ENCODE assay signal across 8 cellular contexts in the genomic region with DNA sequence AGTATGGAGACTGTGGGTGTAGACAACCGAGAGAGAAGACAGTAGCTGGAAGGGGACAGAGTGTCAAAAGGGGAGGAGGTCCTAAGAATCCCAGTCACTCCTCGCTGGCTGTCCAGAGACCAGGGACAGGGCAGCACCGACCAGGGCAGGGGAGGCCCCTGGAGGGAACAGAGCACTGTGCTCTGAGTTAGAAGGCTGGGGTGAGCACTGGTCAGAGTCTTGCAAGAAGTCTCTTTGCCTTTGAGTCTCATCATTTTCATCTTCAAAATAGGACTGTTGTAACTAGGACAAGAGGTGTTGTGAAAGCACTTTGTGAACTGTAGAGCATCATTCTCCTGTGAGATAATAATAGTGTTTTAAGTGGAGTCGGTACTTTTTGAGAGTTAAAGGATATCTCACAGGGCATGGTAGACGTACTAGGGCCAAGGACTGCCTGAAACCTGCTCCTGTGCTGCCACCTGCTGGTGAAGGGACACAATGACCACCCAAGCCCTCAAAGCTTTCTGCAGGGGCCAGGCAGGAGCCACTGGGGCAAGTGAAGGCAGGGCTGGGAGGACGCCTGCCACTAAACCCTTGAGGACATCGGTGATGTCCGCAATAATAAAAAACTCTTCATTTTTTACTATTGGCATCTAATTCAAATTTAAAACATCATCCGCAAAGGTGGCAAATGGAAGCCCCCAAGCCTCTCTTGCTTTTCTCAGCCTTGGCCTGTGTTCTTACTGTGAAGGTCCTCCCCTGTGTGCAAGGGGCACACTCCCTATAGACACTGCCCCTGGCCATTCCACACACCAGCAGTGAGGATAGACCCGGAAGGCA. TPM values are rescaled to one million over a fixed set of nuclear protein-coding genes. Genes with fewer than 3 reads are reported as not detected.
DNase-seq lines count a peak whose midpoint lies in the region; ATAC-seq and TF ChIP-seq lines count a peak whose summit lies in the region.

No MANE protein-coding gene starts in this region.

- H3K36me3 ChIP-seq in GM06990 (ENCODE audit: control insufficient read depth, insufficient read depth, low read length) (no peaks in the 10 kb centered on the region), psoas muscle (ENCODE audit: insufficient read depth in 1 of 2, low read depth in 1 of 2) (peaks cover 0 to 18% of the 10 kb centered on the region in 2 donors), aorta (ENCODE audit: control insufficient read depth in 1 of 2, insufficient read depth in 2 of 2, low read length in 1 of 2) (no peaks in the 10 kb centered on the region)

- DNase-seq in GM06990 (ENCODE audit: extremely low read depth, insufficient read length) (peak; percentile 28), NCI-H128 (lab: John Stamatoyannopoulos, UW; ENCODE audit: unreplicated experiment) (peak; percentile 2), SKM-1 treated with dmso at 0.1 percent for 144 hours (lab: John Stamatoyannopoulos, UW; ENCODE audit: unreplicated experiment) (peak; percentile 83), Right ventricle myocardium superior (peak; percentile 85), psoas muscle (peak; percentile 85 to 90), aorta (peak; percentile 88 to 92)
- peak; percentile 76 to 87 for DNase-seq in activated naive CD4-positive, alpha-beta T cell treated with anti-CD3 and anti-CD28 coated beads, Interleukin-2, amount 50 U/mL, for 72 hours (ENCODE audit: low spot score in 2 of 2)

- H3K9me3 Mint-ChIP-seq in activated naive CD4-positive, alpha-beta T cell treated with anti-CD3 and anti-CD28 coated beads, Interleukin-2, amount 50 U/mL, for 72 hours: no peaks in the 10 kb centered on the region

- no peak overlapping the region for H3K27ac ChIP-seq in psoas muscle
- H3K27ac ChIP-seq in aorta (ENCODE audit: low read depth in 1 of 2, low read length in 2 of 2): no peak overlapping the region

- H3K4me1 ChIP-seq in psoas muscle (no peaks in the 10 kb centered on the region), aorta (ENCODE audit: control insufficient read depth in 1 of 2, insufficient read depth in 2 of 2, low read length in 2 of 2) (no peaks in the 10 kb centered on the region)

- intact Hi-C loops in Right ventricle myocardium superior (cut with DNase I) (loop anchor here (1.0 kb wide), 1 partner anchor 57 kb away; no protein-coding TSS in a partner anchor), psoas muscle (cut with DNase I) (loop anchor here (1.0 to 5.0 kb wide), 5 partner anchors 26 to 196 kb away; no protein-coding TSS in a partner anchor), aorta (cut with DNase I) (loop anchor here (1.0 to 5.0 kb wide), 5 partner anchors 36 to 88 kb away; no protein-coding TSS in a partner anchor)

- H3K36me3 Mint-ChIP-seq in activated naive CD4-positive, alpha-beta T cell treated with anti-CD3 and anti-CD28 coated beads, Interleukin-2, amount 50 U/mL, for 72 hours: no peaks in the 10 kb centered on the region

- no peaks in the 10 kb centered on the region for H3K9me3 ChIP-seq in psoas muscle
- H3K9me3 ChIP-seq in aorta (ENCODE audit: control insufficient read depth, low read length): no peaks in the 10 kb centered on the region

- peak; percentile 83 for ATAC-seq in HG02571 (IDR thresholded peaks at IDR 0.05; ENCODE audit: unreplicated experiment)
- ATAC-seq in activated naive CD4-positive, alpha-beta T cell treated with anti-CD3 and anti-CD28 coated beads, Interleukin-2, amount 50 U/mL, for 72 hours: peak; percentile 90 to 94
- peak; percentile 87 for ATAC-seq in Right ventricle myocardium superior (ENCODE audit: poor library complexity)
- ATAC-seq in psoas muscle: peak; percentile 85 to 94 (median 88)
- peak; percentile 85 for ATAC-seq in aorta (ENCODE audit: low FRiP score)

- peaks cover 1% of the 10 kb centered on the region; the same call in 1 of the 2 replicates for H3K27me3 ChIP-seq in GM06990 (replicated peaks; ENCODE audit: control insufficient read depth, insufficient read depth, low read length)
- no peaks in the 10 kb centered on the region for H3K27me3 ChIP-seq in psoas muscle (ENCODE audit: insufficient read depth in 3 of 3, low read length in 2 of 3)
- no peaks in the 10 kb centered on the region for H3K27me3 ChIP-seq in aorta (ENCODE audit: control insufficient read depth in 1 of 2, insufficient read depth in 2 of 2, low read length in 1 of 2)

- 29 to 33% (median 32%) methylated on average over 10 of the region's 10 CpGs for WGBS in psoas muscle, 3 donors
- 32 to 35% methylated on average over 10 of the region's 10 CpGs for WGBS in aorta, 2 donors

- no peak overlapping the region for H3K27ac Mint-ChIP-seq in activated naive CD4-positive, alpha-beta T cell treated with anti-CD3 and anti-CD28 coated beads, Interleukin-2, amount 50 U/mL, for 72 hours

- peak; percentile 88 for TF ChIP-seq CTCF in GM06990 (IDR thresholded peaks at IDR 0.05; ENCODE audit: insufficient read depth, low read length, poor library complexity, severe bottlenecking)
- TF ChIP-seq CTCF in psoas muscle (IDR thresholded peaks at IDR 0.05): peak; percentile 97

- H3K4me3 ChIP-seq in GM06990 (replicated peaks; ENCODE audit: low read depth, low read length) (no peak overlapping the region), psoas muscle (no peak overlapping the region), aorta (ENCODE audit: low read length in 2 of 2) (no peak overlapping the region)

RNA-seq across cellular contexts. Expression of gene SLC6A7, which starts 28.2 kb away (rescaled TPM):
- not detected for total RNA-seq in activated naive CD4-positive, alpha-beta T cell treated with anti-CD3 and anti-CD28 coated beads, Interleukin-2, amount 50 U/mL, for 72 hours
- not detected for total RNA-seq in Right ventricle myocardium superior
- total RNA-seq in psoas muscle: not detected
- not detected for polyA plus RNA-seq in psoas muscle
- total RNA-seq in aorta: not detected
- polyA plus RNA-seq in aorta: under 1 TPM; 0.25 to 0.41 TPM

RNA-seq across cellular contexts. Expression of gene CDX1, which starts 51.5 kb away (rescaled TPM):
- total RNA-seq in activated naive CD4-positive, alpha-beta T cell treated with anti-CD3 and anti-CD28 coated beads, Interleukin-2, amount 50 U/mL, for 72 hours: not detected
- not detected for total RNA-seq in Right ventricle myocardium superior
- not detected for total RNA-seq in psoas muscle
- polyA plus RNA-seq in psoas muscle: under 1 TPM in 2 of 3 donors, not detected in 1; 0.06 to 0.08 TPM
- not detected for total RNA-seq in aorta
- polyA plus RNA-seq in aorta: 10 to 100 TPM in 1 of 2 donors, under 1 TPM in 1; 0.69 to 30.2 TPM

Comparison
In these comparisons a context has a peak if more than half of its experiments do, and no peak if none do; other contexts are left out.
1. DNase-seq: peak in every context shown above with its lines; median percentile 90 in aorta; 88 in psoas muscle; 85 in Right ventricle myocardium superior; 83 in SKM-1 treated with dmso at 0.1 percent for 144 hours; 82 in activated naive CD4-positive, alpha-beta T cell treated with anti-CD3 and anti-CD28 coated beads, Interleukin-2, amount 50 U/mL, for 72 hours; 28 in GM06990; 2 in NCI-H128.